Comparison of ENCODE assay signal across 21 cellular contexts in the genomic region with DNA sequence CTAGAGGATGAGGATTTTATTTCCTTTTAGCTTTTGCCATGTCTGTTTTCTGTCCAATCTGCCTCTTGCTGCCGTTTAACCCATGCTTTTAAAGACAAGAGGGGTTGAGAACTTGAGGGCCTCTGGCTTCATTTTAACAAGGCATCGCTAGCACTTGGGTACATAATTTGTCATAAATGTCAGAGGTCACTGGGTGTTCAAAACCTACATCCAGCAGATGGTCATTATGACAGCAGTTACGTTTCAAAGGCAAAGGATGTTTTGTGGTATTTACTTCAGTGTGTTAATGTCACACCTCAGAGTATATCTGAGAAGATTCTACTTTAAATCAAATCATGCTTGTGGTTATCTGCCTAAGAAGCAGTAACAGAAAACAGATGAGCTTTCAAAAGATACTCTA.
"Had no signal": no experiment of that assay in that cellular context is flagged by ENCODE, and none has a peak within 500 bp of the region (broad histone marks: within the 10 kb centered on the region; RNA-seq: fewer than 3 reads in every experiment).

No MANE protein-coding gene starts in this region.

- ATAC-seq: activated CD8-positive, alpha-beta T cell treated with anti-CD3 and anti-CD28 coated beads for 36 hours; body of pancreas; effector memory CD8-positive, alpha-beta T cell; left lobe of liver had no signal

- DNase-seq: activated CD4-positive, alpha-beta T cell treated with anti-CD3 and anti-CD28 coated beads, Interleukin-2, amount 10 ng/mL, durations not matched to agents 24 days and 14 days; activated CD4-positive, CD25-positive, alpha-beta regulatory T cell; activated CD8-positive, alpha-beta T cell treated with anti-CD3 and anti-CD28 coated beads for 36 hours; activated naive CD4-positive, alpha-beta T cell treated with Interleukin-2 at 50 U/mL for 16 hours; activated naive CD8-positive, alpha-beta T cell treated with anti-CD3 and anti-CD28 coated beads, Interleukin-2, amount 10 ng/mL, durations not matched to agents 7 days and 5 days; activated T-cell treated with anti-CD3 and anti-CD28 coated beads, Interleukin-2, amount 50 U/mL, for 24 hours; body of pancreas; effector memory CD8-positive, alpha-beta T cell; esophagus squamous epithelium; hypothalamus; stimulated activated CD4-positive, alpha-beta T cell treated with anti-CD3 and anti-CD28 coated beads, Interleukin-2, amount 100 ng/mL, for 24 hours; stimulated activated naive CD4-positive, alpha-beta T cell treated with Interleukin-2 at 50 U/mL for 16 hours; T-helper 9 cell; thyroid gland had no signal

- H3K9me3 ChIP-seq: body of pancreas, esophagus squamous epithelium, prostate gland, right atrium auricular region, thyroid gland had no signal

- H3K27ac ChIP-seq: body of pancreas, esophagus squamous epithelium, prostate gland, right atrium auricular region, thyroid gland had no signal

- H3K4me1 Mint-ChIP-seq: activated CD4-positive, alpha-beta T cell treated with anti-CD3 and anti-CD28 coated beads, Interleukin-2, amount 10 ng/mL, durations not matched to agents 24 days and 14 days; activated naive CD8-positive, alpha-beta T cell treated with anti-CD3 and anti-CD28 coated beads, Interleukin-2, amount 10 ng/mL, durations not matched to agents 7 days and 5 days had no signal

- H3K27me3 Mint-ChIP-seq: activated CD4-positive, alpha-beta T cell treated with anti-CD3 and anti-CD28 coated beads, Interleukin-2, amount 10 ng/mL, durations not matched to agents 24 days and 14 days; activated CD8-positive, alpha-beta T cell treated with anti-CD3 and anti-CD28 coated beads for 36 hours; activated naive CD8-positive, alpha-beta T cell treated with anti-CD3 and anti-CD28 coated beads, Interleukin-2, amount 10 ng/mL, durations not matched to agents 7 days and 5 days; activated T-cell treated with anti-CD3 and anti-CD28 coated beads, Interleukin-2, amount 50 U/mL, for 24 hours; effector memory CD8-positive, alpha-beta T cell had no signal

- H3K27me3 ChIP-seq: body of pancreas, esophagus squamous epithelium, right atrium auricular region, thyroid gland had no signal

- H3K36me3 ChIP-seq: esophagus squamous epithelium, prostate gland, right atrium auricular region, thyroid gland had no signal

- H3K4me3 ChIP-seq: body of pancreas, esophagus squamous epithelium, lung, prostate gland, right atrium auricular region, thyroid gland had no signal

- H3K4me1 ChIP-seq: body of pancreas, esophagus squamous epithelium, prostate gland, right atrium auricular region, thyroid gland had no signal

- H3K27ac Mint-ChIP-seq: activated CD4-positive, alpha-beta T cell treated with anti-CD3 and anti-CD28 coated beads, Interleukin-2, amount 10 ng/mL, durations not matched to agents 24 days and 14 days; activated CD8-positive, alpha-beta T cell treated with anti-CD3 and anti-CD28 coated beads for 36 hours; activated naive CD8-positive, alpha-beta T cell treated with anti-CD3 and anti-CD28 coated beads, Interleukin-2, amount 10 ng/mL, durations not matched to agents 7 days and 5 days; activated T-cell treated with anti-CD3 and anti-CD28 coated beads, Interleukin-2, amount 50 U/mL, for 24 hours; activated T-helper 2 cell treated with anti-CD3 and anti-CD28 coated beads, Interferon-gamma antibody, Interleukin-2, Interleukin-4, amounts not matched to agents 10 μg/mL and 5 μg/mL and 100 μg/mL, durations not matched to agents 14 hours and 24 hours and 36 hours; effector memory CD8-positive, alpha-beta T cell; mesothelial cell of epicardium had no signal

- H3K36me3 Mint-ChIP-seq: activated naive CD8-positive, alpha-beta T cell treated with anti-CD3 and anti-CD28 coated beads, Interleukin-2, amount 10 ng/mL, durations not matched to agents 7 days and 5 days; mesothelial cell of epicardium had no signal

- H3K9me3 Mint-ChIP-seq: activated naive CD8-positive, alpha-beta T cell treated with anti-CD3 and anti-CD28 coated beads, Interleukin-2, amount 10 ng/mL, durations not matched to agents 7 days and 5 days had no signal

- H3K4me3 Mint-ChIP-seq: activated CD4-positive, alpha-beta T cell treated with anti-CD3 and anti-CD28 coated beads, Interleukin-2, amount 10 ng/mL, durations not matched to agents 24 days and 14 days; activated CD8-positive, alpha-beta T cell treated with anti-CD3 and anti-CD28 coated beads for 36 hours; activated naive CD8-positive, alpha-beta T cell treated with anti-CD3 and anti-CD28 coated beads, Interleukin-2, amount 10 ng/mL, durations not matched to agents 7 days and 5 days; activated T-cell treated with anti-CD3 and anti-CD28 coated beads, Interleukin-2, amount 50 U/mL, for 24 hours; effector memory CD8-positive, alpha-beta T cell; mesothelial cell of epicardium; neural crest cell had no signal
